ENCODE assay signal across 27 cellular contexts in the genomic region with DNA sequence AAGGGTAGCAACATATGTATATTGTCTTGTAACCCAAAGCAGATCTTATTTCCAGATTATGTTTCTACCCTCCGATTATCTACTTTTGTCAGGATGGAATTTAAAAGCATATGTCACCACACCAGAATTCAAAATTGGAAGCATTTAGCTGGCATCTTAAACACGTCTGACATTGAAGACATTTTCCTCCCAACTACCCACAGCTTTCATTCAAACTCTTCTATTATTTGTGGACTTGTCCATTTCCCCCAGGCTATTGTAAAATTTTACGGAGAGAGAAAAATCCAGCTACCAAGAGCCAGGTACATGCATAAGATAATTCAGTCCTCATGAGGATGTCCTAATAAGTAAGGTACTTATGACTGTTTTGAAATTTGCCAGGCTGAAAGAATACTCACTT.
"Had no signal": no experiment of that assay in that cellular context is flagged by ENCODE, and none has a peak within 500 bp of the region (broad histone marks: within the 10 kb centered on the region; RNA-seq: fewer than 3 reads in every experiment).

No MANE protein-coding gene starts in this region.

- H3K4me1 ChIP-seq: stomach, suprapubic skin, testis, thyroid gland, tibial artery, tibial nerve, transverse colon, upper lobe of left lung, upper lobe of right lung, uterus, vagina had no signal

- H3K27me3 Mint-ChIP-seq: stimulated activated memory B cell treated with anti-CD40 and anti-IgM and Interleukin-4, amounts not matched to agents 10 μg/mL and 1 μg/mL and 100 μg/mL, for 72 hours; stimulated activated naive B cell treated with anti-CD40 and anti-IgM and Interleukin-4, amounts not matched to agents 10 μg/mL and 1 μg/mL and 100 μg/mL, for 72 hours; stimulated activated naive CD8-positive, alpha-beta T cell treated with anti-CD3 and anti-CD28 coated beads, Interleukin-15, amount 100 ng/mL, for 72 hours; stimulated activated naive CD8-positive, alpha-beta T cell treated with anti-CD3 and anti-CD28 coated beads, Interleukin-15, Interleukin-2, amounts not matched to agents 100 ng/mL and 50 ng/mL, for 24 hours had no signal

- H3K36me3 ChIP-seq: stomach, suprapubic skin, thoracic aorta, thyroid gland, tibial artery, tibial nerve, transverse colon, upper lobe of left lung, upper lobe of right lung, uterus, vagina had no signal

- H3K9me3 Mint-ChIP-seq: stimulated activated memory B cell treated with anti-CD40 and anti-IgM and Interleukin-4, amounts not matched to agents 10 μg/mL and 1 μg/mL and 100 μg/mL, for 72 hours; stimulated activated naive CD8-positive, alpha-beta T cell treated with anti-CD3 and anti-CD28 coated beads, Interleukin-15, amount 100 ng/mL, for 72 hours; type B pancreatic cell had no signal

- H3K27me3 ChIP-seq: stomach, suprapubic skin, testis, thyroid gland, tibial artery, tibial nerve, transverse colon, upper lobe of left lung, upper lobe of right lung, uterus, vagina had no signal

- H3K4me1 Mint-ChIP-seq: stimulated activated effector memory CD8-positive, alpha-beta T cell treated with anti-CD3 and anti-CD28 coated beads, Interleukin-12 subunit alpha, Interleukin-12 subunit beta, amount 100 ng/mL, for 72 hours; stimulated activated memory B cell treated with anti-CD40 and anti-IgM and Interleukin-4, amounts not matched to agents 10 μg/mL and 1 μg/mL and 100 μg/mL, for 72 hours; stimulated activated naive B cell treated with anti-CD40 and anti-IgM and Interleukin-4, amounts not matched to agents 10 μg/mL and 1 μg/mL and 100 μg/mL, for 72 hours; stimulated activated naive CD8-positive, alpha-beta T cell treated with anti-CD3 and anti-CD28 coated beads, Interleukin-15, amount 100 ng/mL, for 72 hours had no signal

- H3K4me3 ChIP-seq: stomach, suprapubic skin, testis, thoracic aorta, thyroid gland, tibial artery, tibial nerve, transverse colon, upper lobe of left lung, upper lobe of right lung, uterus, vagina had no signal

- H3K4me3 Mint-ChIP-seq: stimulated activated effector memory CD8-positive, alpha-beta T cell treated with anti-CD3 and anti-CD28 coated beads, Interleukin-12 subunit alpha, Interleukin-12 subunit beta, amount 100 ng/mL, for 72 hours; stimulated activated memory B cell treated with anti-CD40 and anti-IgM and Interleukin-4, amounts not matched to agents 10 μg/mL and 1 μg/mL and 100 μg/mL, for 72 hours; stimulated activated naive B cell treated with anti-CD40 and anti-IgM and Interleukin-4, amounts not matched to agents 10 μg/mL and 1 μg/mL and 100 μg/mL, for 72 hours; stimulated activated naive CD8-positive, alpha-beta T cell treated with anti-CD3 and anti-CD28 coated beads, Interleukin-15, amount 100 ng/mL, for 72 hours; stimulated activated naive CD8-positive, alpha-beta T cell treated with anti-CD3 and anti-CD28 coated beads, Interleukin-15, Interleukin-2, amounts not matched to agents 100 ng/mL and 50 ng/mL, for 24 hours; type B pancreatic cell had no signal

- H3K27ac Mint-ChIP-seq: stimulated activated effector memory CD8-positive, alpha-beta T cell treated with anti-CD3 and anti-CD28 coated beads, Interleukin-12 subunit alpha, Interleukin-12 subunit beta, amount 100 ng/mL, for 72 hours; stimulated activated memory B cell treated with anti-CD40 and anti-IgM and Interleukin-4, amounts not matched to agents 10 μg/mL and 1 μg/mL and 100 μg/mL, for 72 hours; stimulated activated naive B cell treated with anti-CD40 and anti-IgM and Interleukin-4, amounts not matched to agents 10 μg/mL and 1 μg/mL and 100 μg/mL, for 72 hours; stimulated activated naive CD8-positive, alpha-beta T cell treated with anti-CD3 and anti-CD28 coated beads, Interleukin-15, amount 100 ng/mL, for 72 hours; stimulated activated naive CD8-positive, alpha-beta T cell treated with anti-CD3 and anti-CD28 coated beads, Interleukin-15, Interleukin-2, amounts not matched to agents 100 ng/mL and 50 ng/mL, for 24 hours; type B pancreatic cell had no signal

- H3K9me3 ChIP-seq: stomach, suprapubic skin, testis, thoracic aorta, thyroid gland, tibial artery, tibial nerve, transverse colon, upper lobe of left lung, upper lobe of right lung, uterus, vagina had no signal

- ATAC-seq: stimulated activated effector memory CD8-positive, alpha-beta T cell treated with anti-CD3 and anti-CD28 coated beads, Interleukin-12 subunit alpha, Interleukin-12 subunit beta, amount 100 ng/mL, for 72 hours; stimulated activated memory B cell treated with anti-CD40 and anti-IgM and Interleukin-4, amounts not matched to agents 10 μg/mL and 1 μg/mL and 100 μg/mL, for 72 hours; stimulated activated naive B cell treated with anti-CD40 and anti-IgM and Interleukin-4, amounts not matched to agents 10 μg/mL and 1 μg/mL and 100 μg/mL, for 72 hours; stimulated activated naive CD8-positive, alpha-beta T cell treated with anti-CD3 and anti-CD28 coated beads, Interleukin-15, amount 100 ng/mL, for 72 hours; stimulated activated naive CD8-positive, alpha-beta T cell treated with anti-CD3 and anti-CD28 coated beads, Interleukin-15, Interleukin-2, amounts not matched to agents 100 U/mL and 50 U/mL, for 24 hours; upper lobe of right lung had no signal

- H3K36me3 Mint-ChIP-seq: stimulated activated effector memory CD8-positive, alpha-beta T cell treated with anti-CD3 and anti-CD28 coated beads, Interleukin-12 subunit alpha, Interleukin-12 subunit beta, amount 100 ng/mL, for 72 hours; stimulated activated memory B cell treated with anti-CD40 and anti-IgM and Interleukin-4, amounts not matched to agents 10 μg/mL and 1 μg/mL and 100 μg/mL, for 72 hours; stimulated activated naive B cell treated with anti-CD40 and anti-IgM and Interleukin-4, amounts not matched to agents 10 μg/mL and 1 μg/mL and 100 μg/mL, for 72 hours; type B pancreatic cell had no signal

- H3K27ac ChIP-seq: stomach, suprapubic skin, testis, thoracic aorta, thyroid gland, tibial artery, tibial nerve, transverse colon, upper lobe of left lung, upper lobe of right lung, uterus, vagina had no signal

- DNase-seq: stimulated activated CD4-positive, alpha-beta T cell treated with anti-CD3 and anti-CD28 coated beads, Interleukin-2, amount 100 ng/mL, for 48 hours; stimulated activated CD4-positive, alpha-beta T cell treated with anti-CD3 and anti-CD28 coated beads, Interleukin-4, amount 100 ng/mL, for 1 hour; stimulated activated CD4-positive, alpha-beta T cell treated with anti-CD3 and anti-CD28 coated beads, Interleukin-4, amount 100 ng/mL, for 24 hours; stimulated activated CD4-positive, alpha-beta T cell treated with anti-CD3 and anti-CD28 coated beads, Interleukin-4, amount 100 ng/mL, for 4 hours; stimulated activated CD8-positive, alpha-beta memory T cell treated with anti-CD3 and anti-CD28 coated beads, Interleukin-4, amount 100 ng/mL, for 48 hours; stimulated activated naive B cell treated with anti-CD40 and anti-IgM and Interleukin-4, amounts not matched to agents 10 μg/mL and 1 μg/mL and 100 μg/mL, for 72 hours; stimulated activated naive CD4-positive, alpha-beta T cell; stimulated activated naive CD4-positive, alpha-beta T cell treated with Interleukin-2 at 50 U/mL for 16 hours; stimulated activated naive CD8-positive, alpha-beta T cell treated with anti-CD3 and anti-CD28 coated beads, Interleukin-15, amount 100 ng/mL, for 72 hours; stimulated activated naive CD8-positive, alpha-beta T cell treated with anti-CD3 and anti-CD28 coated beads, Interleukin-15, Interleukin-2, amounts not matched to agents 100 U/mL and 50 U/mL, for 24 hours; stomach; substantia nigra; testis; thyroid gland; tibial artery; transverse colon; upper lobe of left lung; upper lobe of right lung; uterus had no signal
